In genomic region chr5:161744276-161744675, GRCh38 we compare ENCODE assay signal across 34 cellular contexts. TPM values are rescaled to one million over a fixed set of nuclear protein-coding genes. Genes with fewer than 3 reads are reported as not detected.
"Had no signal": no experiment of that assay in that cellular context is flagged by ENCODE, and none has a peak within 500 bp of the region (broad histone marks: within the 10 kb centered on the region; RNA-seq: fewer than 3 reads in every experiment).

No MANE protein-coding gene starts in this region.

- H3K36me3 ChIP-seq: adrenal gland, ascending aorta, cardiac muscle cell had no signal

- FAIRE-seq: bronchial epithelial cell, TTC549 had no signal

- DNase-seq: activated B cell treated with CpG ODN at 0.5 μM for 24 hours; activated CD4-positive, alpha-beta memory T cell treated with anti-CD3 and anti-CD28 coated beads for 36 hours; activated CD4-positive, alpha-beta T cell treated with anti-CD3 and anti-CD28 coated beads for 4 hours; activated CD4-positive, alpha-beta T cell treated with anti-CD3 and anti-CD28 coated beads, Interleukin-2, amount 10 ng/mL, durations not matched to agents 24 days and 14 days; activated CD4-positive, alpha-beta T cell treated with anti-CD3 and anti-CD28 coated beads, Interleukin-2, amount 50 U/mL, for 1 hour; activated CD4-positive, alpha-beta T cell treated with anti-CD3 and anti-CD28 coated beads, Interleukin-2, amount 50 U/mL, for 4 hours; activated CD4-positive, CD25-positive, alpha-beta regulatory T cell treated with anti-CD3 and anti-CD28 coated beads, Interleukin-2, amount 50 U/mL, for 72 hours; activated CD8-positive, alpha-beta memory T cell treated with anti-CD3 and anti-CD28 coated beads, Interleukin-2, amount 50 U/mL, for 4 hours; activated CD8-positive, alpha-beta T cell treated with anti-CD3 and anti-CD28 coated beads for 36 hours; activated effector memory CD4-positive, alpha-beta T cell treated with anti-CD3 and anti-CD28 coated beads, Interleukin-2, amount 50 U/mL, for 16 hours; activated gamma-delta T cell treated with Interleukin-2 at 50 U/mL for 16 hours; activated naive CD4-positive, alpha-beta T cell; activated naive CD4-positive, alpha-beta T cell treated with anti-CD3 and anti-CD28 coated beads for 36 hours; activated naive CD4-positive, alpha-beta T cell treated with anti-CD3 and anti-CD28 coated beads, Interleukin-2, amount 50 U/mL, for 16 hours; activated naive CD8-positive, alpha-beta T cell treated with anti-CD3 and anti-CD28 coated beads for 36 hours; activated T-cell treated with anti-CD3 and anti-CD28 coated beads for 4 hours; activated T-cell treated with anti-CD3 and anti-CD28 coated beads, Interleukin-2, amount 50 U/mL, for 1 hour; activated T-cell treated with anti-CD3 and anti-CD28 coated beads, Interleukin-2, amount 50 U/mL, for 4 hours; activated T-cell treated with anti-CD3 and anti-CD28 coated beads, Interleukin-2, amount 50 U/mL, for 72 hours; adrenal gland; amniotic stem cell; central memory CD4-positive, alpha-beta T cell; T-helper 1 cell; T-helper 2 cell; T-helper 9 cell had no signal

- ATAC-seq: activated CD8-positive, alpha-beta T cell treated with anti-CD3 and anti-CD28 coated beads for 36 hours; activated naive CD4-positive, alpha-beta T cell treated with anti-CD3 and anti-CD28 coated beads, Interleukin-2, amount 50 U/mL, for 72 hours; activated T-cell treated with anti-CD3 and anti-CD28 coated beads, Interleukin-2, amount 50 U/mL, for 4 hours; activated T-cell treated with anti-CD3 and anti-CD28 coated beads, Interleukin-2, amount 50 U/mL, for 72 hours; activated T-helper 17 cell treated with anti-CD3 and anti-CD28 coated beads, Interleukin-2, amount 50 U/mL, for 72 hours had no signal

- H3K27ac ChIP-seq: adrenal gland, ascending aorta, cardiac muscle cell, VCaP had no signal

- H3K9me3 ChIP-seq: ascending aorta had no signal

- H3K4me3 ChIP-seq: adrenal gland, ascending aorta, cardiac muscle cell had no signal

- H3K4me1 ChIP-seq: adrenal gland, ascending aorta had no signal

- H3K27me3 ChIP-seq: adrenal gland, ascending aorta, cardiac muscle cell had no signal

RNA-seq across cellular contexts. Expression of gene GABRA6, which starts 58.8 kb away (rescaled TPM):
- total RNA-seq: activated B cell treated with CpG ODN at 0.5 μM for 24 hours; activated CD4-positive, alpha-beta memory T cell treated with anti-CD3 and anti-CD28 coated beads for 36 hours; activated CD4-positive, alpha-beta T cell treated with anti-CD3 and anti-CD28 coated beads, Interleukin-2, amount 10 ng/mL, durations not matched to agents 24 days and 14 days; activated CD8-positive, alpha-beta memory T cell treated with anti-CD3 and anti-CD28 coated beads for 36 hours; activated CD8-positive, alpha-beta T cell treated with anti-CD3 and anti-CD28 coated beads for 36 hours; activated naive CD4-positive, alpha-beta T cell treated with anti-CD3 and anti-CD28 coated beads for 36 hours; activated naive CD4-positive, alpha-beta T cell treated with anti-CD3 and anti-CD28 coated beads, Interleukin-2, amount 50 U/mL, for 72 hours; activated naive CD8-positive, alpha-beta T cell treated with anti-CD3 and anti-CD28 coated beads for 36 hours; activated T-cell treated with anti-CD3 and anti-CD28 coated beads, Interleukin-2, amount 50 U/mL, for 4 hours; activated T-cell treated with anti-CD3 and anti-CD28 coated beads, Interleukin-2, amount 50 U/mL, for 72 hours; activated T-helper 1 cell treated with anti-CD3 and anti-CD28 coated beads, Interleukin-12 subunit alpha, Interleukin-12 subunit beta, Interleukin-2, Interleukin-4 antibody, amounts not matched to agents 30 ng/mL and 10 ng/mL and 1 ng/mL, durations not matched to agents 14 hours and 24 hours and 36 hours; activated T-helper 17 cell treated with anti-CD3 and anti-CD28 coated beads, Interleukin-2, amount 50 U/mL, for 72 hours; adrenal gland; ascending aorta; bronchial epithelial cell; cardiac muscle cell had no signal
- polyA plus RNA-seq: adrenal gland, cardiac muscle cell had no signal
